In the genomic region with DNA sequence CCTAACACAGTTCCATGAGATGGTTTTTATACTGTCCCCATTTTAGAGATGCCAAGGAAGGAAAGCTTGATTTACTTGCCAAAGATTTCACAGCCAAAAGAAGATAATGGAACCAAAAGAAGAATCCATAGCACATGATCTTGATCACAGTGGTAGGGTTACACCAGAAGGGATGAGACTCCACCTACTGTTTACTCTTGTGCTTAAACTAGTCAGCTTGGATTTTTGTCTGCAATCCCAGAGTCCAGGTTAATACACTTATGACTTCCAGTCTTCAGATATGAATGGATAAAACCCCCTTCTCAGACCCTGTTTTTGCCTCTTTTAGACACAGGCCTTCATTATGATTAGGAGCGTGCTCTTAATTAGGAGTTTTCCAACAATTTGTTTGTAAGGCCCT, we compare ENCODE assay signal across 11 cellular contexts.
A peak's percentile ranks its signal among the peaks of the same experiment; 100 is the strongest.
DNase-seq lines count a peak whose midpoint lies in the region; ATAC-seq and TF ChIP-seq lines count a peak whose summit lies in the region.
"Had no signal": no experiment of that assay in that cellular context is flagged by ENCODE, and none has a peak within 500 bp of the region (broad histone marks: within the 10 kb centered on the region; RNA-seq: fewer than 3 reads in every experiment).

No MANE protein-coding gene starts in this region.

- H3K4me1 ChIP-seq in right atrium auricular region (peaks cover 0 to 29% of the 10 kb centered on the region in 2 donors), OCI-LY3 (ENCODE audit: low read length) (peaks cover 29% of the 10 kb centered on the region), neural progenitor cell (no peaks in the 10 kb centered on the region)

- no peaks in the 10 kb centered on the region for H3K79me2 ChIP-seq in OCI-LY3 (ENCODE audit: low read length)
- H3K79me2 ChIP-seq in neural progenitor cell (ENCODE audit: low read depth): no peaks in the 10 kb centered on the region

- H3K27me3 Mint-ChIP-seq in neural progenitor cell (ENCODE audit: insufficient read depth, low read depth): peaks cover 2% of the 10 kb centered on the region

- H3K36me3 ChIP-seq in right atrium auricular region: no peaks in the 10 kb centered on the region
- H3K36me3 ChIP-seq in OCI-LY3 (replicated peaks; ENCODE audit: low read depth, low read length): no peaks in the 10 kb centered on the region
- no peaks in the 10 kb centered on the region for H3K36me3 ChIP-seq in neural progenitor cell

- H3K4me3 ChIP-seq in right atrium auricular region: no peak overlapping the region
- H3K4me3 ChIP-seq in OCI-LY3 (ENCODE audit: low read length): no peak overlapping the region
- H3K4me3 ChIP-seq in foreskin fibroblast (ENCODE audit: low read depth in 1 of 2, low read length in 2 of 2): no peak overlapping the region
- H3K4me3 ChIP-seq in neural progenitor cell: no peak overlapping the region

- H3K4me2 ChIP-seq in OCI-LY3 (ENCODE audit: low read length) (peak overlapping the region; percentile 76), neural progenitor cell (no peak overlapping the region)

- intact Hi-C loops in Right ventricle myocardium inferior (cut with DNase I): loop anchor here (5.0 kb wide), 1 partner anchor 136 kb away; no protein-coding TSS in a partner anchor

- H3K27ac Mint-ChIP-seq in neural progenitor cell: no peak overlapping the region
- H3K27ac Mint-ChIP-seq: CD8-positive, alpha-beta T cell; immature natural killer cell had no signal

- H2AFZ ChIP-seq in OCI-LY3 (ENCODE audit: low read depth, low read length): no peak overlapping the region
- no peak overlapping the region for H2AFZ ChIP-seq in neural progenitor cell (replicated peaks)

- no peak overlapping the region for H3K4me3 Mint-ChIP-seq in neural progenitor cell
- H3K4me3 Mint-ChIP-seq: CD8-positive, alpha-beta T cell; immature natural killer cell had no signal

- H4K20me1 ChIP-seq in OCI-LY3 (ENCODE audit: insufficient read depth, low read length) (no peaks in the 10 kb centered on the region), neural progenitor cell (ENCODE audit: low read depth) (no peaks in the 10 kb centered on the region)

- H3K27me3 ChIP-seq in right atrium auricular region: no peaks in the 10 kb centered on the region
- H3K27me3 ChIP-seq in OCI-LY3 (ENCODE audit: low read depth, low read length): no peaks in the 10 kb centered on the region
- no peaks in the 10 kb centered on the region for H3K27me3 ChIP-seq in neural progenitor cell

- peaks cover 2% of the 10 kb centered on the region for H3K4me1 Mint-ChIP-seq in neural progenitor cell
- H3K4me1 Mint-ChIP-seq: immature natural killer cell had no signal

- TF ChIP-seq CTCF in right atrium auricular region (IDR thresholded peaks at IDR 0.05) (peak in 1 of 2 donors; percentile 46), OCI-LY3 (IDR thresholded peaks at IDR 0.05; ENCODE audit: low read depth, low read length) (peak; percentile 52), foreskin fibroblast (IDR thresholded peaks at IDR 0.05; ENCODE audit: low read depth, low read length) (peak; percentile 37), neural progenitor cell (IDR thresholded peaks at IDR 0.05) (no peak)

- no peaks in the 10 kb centered on the region for H3K9me3 Mint-ChIP-seq in neural progenitor cell
- H3K9me3 Mint-ChIP-seq: CD8-positive, alpha-beta T cell had no signal

- H3K9me3 ChIP-seq in right atrium auricular region (no peaks in the 10 kb centered on the region), OCI-LY3 (ENCODE audit: insufficient read depth, low read length) (no peaks in the 10 kb centered on the region), neural progenitor cell (ENCODE audit: low read depth) (no peaks in the 10 kb centered on the region)

- H3F3A ChIP-seq in neural progenitor cell (ENCODE audit: low read depth): no peaks in the 10 kb centered on the region

- H3K9ac ChIP-seq in OCI-LY3 (ENCODE audit: low read length): no peak overlapping the region
- H3K9ac ChIP-seq in neural progenitor cell: no peak overlapping the region

- no peak overlapping the region for H3K27ac ChIP-seq in right atrium auricular region
- peak overlapping the region; percentile 9 for H3K27ac ChIP-seq in OCI-LY3 (ENCODE audit: low read length)
- H3K27ac ChIP-seq in neural progenitor cell: no peak overlapping the region

- no peaks in the 10 kb centered on the region for H3K36me3 Mint-ChIP-seq in neural progenitor cell
- H3K36me3 Mint-ChIP-seq: CD8-positive, alpha-beta T cell; immature natural killer cell had no signal

- peak; percentile 60 for ATAC-seq in Right ventricle myocardium inferior
- ATAC-seq: CD8-positive, alpha-beta T cell had no signal

- DNase-seq in Right ventricle myocardium inferior (ENCODE audit: missing footprints) (no peak), right atrium auricular region (ENCODE audit: low spot score) (no peak), foreskin fibroblast (peak in 1 of 2 donors; percentile 25), GM19240 (ENCODE audit: insufficient read length, low spot score) (no peak), NCI-H1105 treated with DMSO at 0.1 percent for 48 hours (lab: John Stamatoyannopoulos, UW) (no peak), neural progenitor cell (ENCODE audit: low spot score) (no peak), dedifferentiated amniotic fluid mesenchymal stem cell (ENCODE audit: extremely low spot score) (no peak)
- DNase-seq: CD8-positive, alpha-beta T cell; immature natural killer cell; stimulated activated CD4-positive, alpha-beta T cell treated with anti-CD3 and anti-CD28 coated beads, Interleukin-12 subunit alpha, Interleukin-12 subunit beta, amount 100 ng/mL, for 4 hours had no signal
